Comparison of ENCODE assay signal across 30 cellular contexts in the genomic region with DNA sequence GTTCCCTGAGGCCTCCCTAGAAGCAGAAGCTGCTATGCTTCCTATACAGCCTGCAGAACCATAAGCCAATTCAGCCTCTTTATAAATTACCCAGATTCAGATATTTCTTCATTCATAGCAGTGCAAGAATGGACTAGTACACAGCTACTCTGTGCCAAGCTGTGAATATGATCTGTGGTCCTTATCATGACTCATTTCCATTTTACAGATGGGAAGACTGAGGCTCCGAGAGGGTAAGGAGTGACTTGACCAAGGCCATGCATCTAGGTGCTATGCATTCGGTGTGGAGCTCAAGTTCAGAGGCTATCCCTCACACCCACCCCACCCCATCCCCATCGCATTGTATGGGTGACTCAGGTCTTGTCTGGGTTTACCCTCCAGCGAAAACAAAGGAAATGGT. TPM values are rescaled to one million over a fixed set of nuclear protein-coding genes. Genes with fewer than 3 reads are reported as not detected.
"Had no signal": no experiment of that assay in that cellular context is flagged by ENCODE, and none has a peak within 500 bp of the region (broad histone marks: within the 10 kb centered on the region; RNA-seq: fewer than 3 reads in every experiment).

No MANE protein-coding gene starts in this region.

- H3K4me1 Mint-ChIP-seq: stimulated activated effector memory CD8-positive, alpha-beta T cell treated with anti-CD3 and anti-CD28 coated beads, Interleukin-12 subunit alpha, Interleukin-12 subunit beta, amount 100 ng/mL, for 72 hours; stimulated activated memory B cell treated with anti-CD40 and anti-IgM and Interleukin-4, amounts not matched to agents 10 μg/mL and 1 μg/mL and 100 μg/mL, for 72 hours; stimulated activated naive CD8-positive, alpha-beta T cell treated with anti-CD3 and anti-CD28 coated beads, Interleukin-15, amount 100 ng/mL, for 72 hours had no signal

- ATAC-seq: stimulated activated effector memory CD8-positive, alpha-beta T cell treated with anti-CD3 and anti-CD28 coated beads, Interleukin-12 subunit alpha, Interleukin-12 subunit beta, amount 100 ng/mL, for 72 hours; stimulated activated memory B cell treated with anti-CD40 and anti-IgM and Interleukin-4, amounts not matched to agents 10 μg/mL and 1 μg/mL and 100 μg/mL, for 72 hours; stimulated activated naive B cell treated with anti-CD40 and anti-IgM and Interleukin-4, amounts not matched to agents 10 μg/mL and 1 μg/mL and 100 μg/mL, for 72 hours; stimulated activated naive CD8-positive, alpha-beta T cell treated with anti-CD3 and anti-CD28 coated beads, Interleukin-15, amount 100 ng/mL, for 72 hours; stimulated activated naive CD8-positive, alpha-beta T cell treated with anti-CD3 and anti-CD28 coated beads, Interleukin-15, Interleukin-2, amounts not matched to agents 100 U/mL and 50 U/mL, for 24 hours; upper lobe of right lung had no signal

- H3K4me1 ChIP-seq: stomach, suprapubic skin, testis, thyroid gland, tibial artery, tibial nerve, transverse colon, upper lobe of left lung, upper lobe of right lung, uterus, vagina had no signal

- H3K36me3 Mint-ChIP-seq: stimulated activated effector memory CD8-positive, alpha-beta T cell treated with anti-CD3 and anti-CD28 coated beads, Interleukin-12 subunit alpha, Interleukin-12 subunit beta, amount 100 ng/mL, for 72 hours; stimulated activated memory B cell treated with anti-CD40 and anti-IgM and Interleukin-4, amounts not matched to agents 10 μg/mL and 1 μg/mL and 100 μg/mL, for 72 hours; stimulated activated naive B cell treated with anti-CD40 and anti-IgM and Interleukin-4, amounts not matched to agents 10 μg/mL and 1 μg/mL and 100 μg/mL, for 72 hours; type B pancreatic cell had no signal

- H3K27ac ChIP-seq: stomach, suprapubic skin, testis, thoracic aorta, thyroid gland, tibial artery, tibial nerve, transverse colon, upper lobe of left lung, upper lobe of right lung, uterus, vagina had no signal

- H3K9me3 ChIP-seq: stomach, suprapubic skin, testis, thoracic aorta, thyroid gland, tibial artery, tibial nerve, transverse colon, upper lobe of left lung, upper lobe of right lung, uterus, vagina had no signal

- H3K36me3 ChIP-seq: stomach, suprapubic skin, thoracic aorta, thyroid gland, tibial artery, tibial nerve, transverse colon, upper lobe of left lung, upper lobe of right lung, uterus, vagina had no signal

- H3K27ac Mint-ChIP-seq: stimulated activated effector memory CD8-positive, alpha-beta T cell treated with anti-CD3 and anti-CD28 coated beads, Interleukin-12 subunit alpha, Interleukin-12 subunit beta, amount 100 ng/mL, for 72 hours; stimulated activated memory B cell treated with anti-CD40 and anti-IgM and Interleukin-4, amounts not matched to agents 10 μg/mL and 1 μg/mL and 100 μg/mL, for 72 hours; stimulated activated naive B cell treated with anti-CD40 and anti-IgM and Interleukin-4, amounts not matched to agents 10 μg/mL and 1 μg/mL and 100 μg/mL, for 72 hours; stimulated activated naive CD8-positive, alpha-beta T cell treated with anti-CD3 and anti-CD28 coated beads, Interleukin-15, amount 100 ng/mL, for 72 hours; stimulated activated naive CD8-positive, alpha-beta T cell treated with anti-CD3 and anti-CD28 coated beads, Interleukin-15, Interleukin-2, amounts not matched to agents 100 ng/mL and 50 ng/mL, for 24 hours; type B pancreatic cell had no signal

- H3K4me3 Mint-ChIP-seq: stimulated activated effector memory CD8-positive, alpha-beta T cell treated with anti-CD3 and anti-CD28 coated beads, Interleukin-12 subunit alpha, Interleukin-12 subunit beta, amount 100 ng/mL, for 72 hours; stimulated activated memory B cell treated with anti-CD40 and anti-IgM and Interleukin-4, amounts not matched to agents 10 μg/mL and 1 μg/mL and 100 μg/mL, for 72 hours; stimulated activated naive B cell treated with anti-CD40 and anti-IgM and Interleukin-4, amounts not matched to agents 10 μg/mL and 1 μg/mL and 100 μg/mL, for 72 hours; stimulated activated naive CD8-positive, alpha-beta T cell treated with anti-CD3 and anti-CD28 coated beads, Interleukin-15, amount 100 ng/mL, for 72 hours; stimulated activated naive CD8-positive, alpha-beta T cell treated with anti-CD3 and anti-CD28 coated beads, Interleukin-15, Interleukin-2, amounts not matched to agents 100 ng/mL and 50 ng/mL, for 24 hours; type B pancreatic cell had no signal

- H3K9me3 Mint-ChIP-seq: stimulated activated effector memory CD8-positive, alpha-beta T cell treated with anti-CD3 and anti-CD28 coated beads, Interleukin-12 subunit alpha, Interleukin-12 subunit beta, amount 100 ng/mL, for 72 hours; stimulated activated naive CD8-positive, alpha-beta T cell treated with anti-CD3 and anti-CD28 coated beads, Interleukin-15, amount 100 ng/mL, for 72 hours; stimulated activated naive CD8-positive, alpha-beta T cell treated with anti-CD3 and anti-CD28 coated beads, Interleukin-15, Interleukin-2, amounts not matched to agents 100 ng/mL and 50 ng/mL, for 24 hours; type B pancreatic cell had no signal

- DNase-seq: stimulated activated CD4-positive, alpha-beta T cell treated with anti-CD3 and anti-CD28 coated beads, Interleukin-2, amount 100 ng/mL, for 48 hours; stimulated activated CD4-positive, alpha-beta T cell treated with anti-CD3 and anti-CD28 coated beads, Interleukin-4, amount 100 ng/mL, for 1 hour; stimulated activated CD4-positive, alpha-beta T cell treated with anti-CD3 and anti-CD28 coated beads, Interleukin-4, amount 100 ng/mL, for 24 hours; stimulated activated CD4-positive, alpha-beta T cell treated with anti-CD3 and anti-CD28 coated beads, Interleukin-4, amount 100 ng/mL, for 4 hours; stimulated activated CD8-positive, alpha-beta memory T cell treated with anti-CD3 and anti-CD28 coated beads, Interleukin-4, amount 100 ng/mL, for 48 hours; stimulated activated naive B cell treated with anti-CD40 and anti-IgM and Interleukin-4, amounts not matched to agents 10 μg/mL and 1 μg/mL and 100 μg/mL, for 72 hours; stimulated activated naive CD4-positive, alpha-beta T cell; stimulated activated naive CD4-positive, alpha-beta T cell treated with Interleukin-2 at 50 U/mL for 16 hours; stimulated activated naive CD8-positive, alpha-beta T cell treated with anti-CD3 and anti-CD28 coated beads, Interleukin-15, amount 100 ng/mL, for 72 hours; stimulated activated naive CD8-positive, alpha-beta T cell treated with anti-CD3 and anti-CD28 coated beads, Interleukin-15, Interleukin-2, amounts not matched to agents 100 U/mL and 50 U/mL, for 24 hours; stomach; substantia nigra; testis; thyroid gland; tibial artery; transverse colon; trophoblast cell; upper lobe of left lung; upper lobe of right lung; uterus had no signal

- H3K27me3 ChIP-seq: testis, thyroid gland, upper lobe of left lung, uterus, vagina had no signal

- H3K4me3 ChIP-seq: stomach, suprapubic skin, testis, thoracic aorta, thyroid gland, tibial artery, tibial nerve, transverse colon, upper lobe of left lung, upper lobe of right lung, uterus, vagina had no signal

- FAIRE-seq: urothelium cell line had no signal

RNA-seq across cellular contexts. Expression of a gene that starts 52.3 kb away (rescaled TPM):
- total RNA-seq: subcutaneous adipose tissue, suprapubic skin, thoracic aorta, thyroid gland, upper lobe of right lung, vagina had no signal
